Comparison of ENCODE assay signal across 1 cellular context in the genomic region with DNA sequence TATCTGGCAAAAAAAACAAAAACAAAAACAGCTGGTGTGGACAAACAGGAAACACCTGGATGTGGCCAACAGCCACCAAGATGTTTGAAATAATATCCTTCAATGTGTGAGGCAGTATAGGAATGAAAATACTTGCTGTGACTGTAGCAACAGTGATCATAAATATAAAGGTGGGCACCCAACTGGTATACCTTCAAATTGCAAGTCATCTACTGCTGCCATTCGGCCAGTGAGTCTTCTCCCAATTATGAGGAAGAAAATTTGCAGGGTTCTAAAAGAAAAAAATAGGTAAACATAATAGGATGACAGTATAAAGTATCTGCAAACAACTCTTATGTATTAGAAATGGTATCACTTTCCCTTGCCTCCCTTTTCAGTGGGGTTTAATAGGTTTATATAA.
TF ChIP-seq lines count a peak whose summit lies in the region.

No MANE protein-coding gene starts in this region.

TF ChIP-seq in HCT116, 20 proteins besides CTCF, POLR2A, EP300 and RAD21 (continued from another document):
- TF ChIP-seq REST (IDR thresholded peaks at IDR 0.05; ENCODE audit: low read depth) (no peak), SIN3A (IDR thresholded peaks at IDR 0.05; ENCODE audit: low read depth) (no peak), FOSL1 (IDR thresholded peaks at IDR 0.05; ENCODE audit: low read depth) (no peak), ZFX (IDR thresholded peaks at IDR 0.05) (no peak), EZH2 (IDR thresholded peaks at IDR 0.05) (no peak), ZNF274 (IDR thresholded peaks at IDR 0.05; ENCODE audit: low read depth, low read length) (no peak), ZBTB33 (IDR thresholded peaks at IDR 0.05; ENCODE audit: extremely low read depth, insufficient replicate concordance, low read length) (no peak), YY1 (IDR thresholded peaks at IDR 0.05; ENCODE audit: extremely low read depth, insufficient replicate concordance, low read depth, low read length) (no peak), CEBPB (IDR thresholded peaks at IDR 0.05; ENCODE audit: low read depth) (no peak), SRF (IDR thresholded peaks at IDR 0.05; ENCODE audit: low read depth) (no peak), TCF7L2 (IDR thresholded peaks at IDR 0.05; ENCODE audit: borderline replicate concordance, extremely low read depth, insufficient read depth, insufficient read length) (no peak), EZH2phosphoT487 (IDR thresholded peaks at IDR 0.05; ENCODE audit: borderline replicate concordance) (no peak)
- TF ChIP-seq, protein P1, sequence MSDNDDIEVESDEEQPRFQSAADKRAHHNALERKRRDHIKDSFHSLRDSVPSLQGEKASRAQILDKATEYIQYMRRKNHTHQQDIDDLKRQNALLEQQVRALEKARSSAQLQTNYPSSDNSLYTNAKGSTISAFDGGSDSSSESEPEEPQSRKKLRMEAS (IDR thresholded peaks at IDR 0.05), result no peak
